In genomic region chr15:45549831-45550230, GRCh38 we compare ENCODE assay signal across 16 cellular contexts. TPM values are rescaled to one million over a fixed set of nuclear protein-coding genes. Genes with fewer than 3 reads are reported as not detected.
A peak's percentile ranks its signal among the peaks of the same experiment; 100 is the strongest.
DNase-seq lines count a peak whose midpoint lies in the region; ATAC-seq and TF ChIP-seq lines count a peak whose summit lies in the region.
"Had no signal": no experiment of that assay in that cellular context is flagged by ENCODE, and none has a peak within 500 bp of the region (broad histone marks: within the 10 kb centered on the region; RNA-seq: fewer than 3 reads in every experiment).

No MANE protein-coding gene starts in this region.

- no peaks in the 10 kb centered on the region for H3K79me2 ChIP-seq in fibroblast of lung (ENCODE audit: control insufficient read depth, insufficient read depth, low read length)

- DNase-seq in GM04503 (ENCODE audit: low read depth): peak; percentile 59
- DNase-seq in RWPE2 (ENCODE audit: low spot score): no peak
- DNase-seq in fibroblast of lung (ENCODE audit: low read depth in 2 of 2): peak; percentile 39 to 56
- no peak for DNase-seq in NCI-H187 treated with DMSO at 0.1 percent for 48 hours (lab: John Stamatoyannopoulos, UW)
- DNase-seq in NCI-H2081 (lab: John Stamatoyannopoulos, UW): no peak
- DNase-seq: activated B cell treated with CpG ODN at 0.5 μM for 24 hours, DMS53, esophagus squamous epithelium, NCI-H1436 treated with DMSO at 0.1 percent for 48 hours, NCI-H345, SHP77 treated with DMSO at 0.1 percent for 48 hours, T-helper 2 cell had no signal

- no peak overlapping the region for H3K4me3 ChIP-seq in RWPE2 (ENCODE audit: severe bottlenecking)
- H3K4me3 ChIP-seq in fibroblast of lung (replicated peaks in 1 of 4; ENCODE audit: control extremely low read depth in 1 of 4, insufficient read depth in 1 of 4, low read depth in 3 of 4, low read length in 4 of 4): no peak overlapping the region
- H3K4me3 ChIP-seq in skeletal muscle satellite cell (ENCODE audit: low read length): no peak overlapping the region
- H3K4me3 ChIP-seq: esophagus squamous epithelium, skin epidermis had no signal

- H3K27me3 ChIP-seq in RWPE2 (ENCODE audit: insufficient read depth, poor library complexity, severe bottlenecking) (no peaks in the 10 kb centered on the region), fibroblast of lung (ENCODE audit: control insufficient read depth, insufficient read depth, low read length) (no peaks in the 10 kb centered on the region), skeletal muscle satellite cell (ENCODE audit: control insufficient read depth, insufficient read depth, low read length) (no peaks in the 10 kb centered on the region)
- H3K27me3 ChIP-seq: esophagus squamous epithelium had no signal

- H3K4me1 ChIP-seq in RWPE2 (ENCODE audit: insufficient read depth, poor library complexity, severe bottlenecking) (peaks cover 12% of the 10 kb centered on the region), fibroblast of lung (ENCODE audit: control insufficient read depth, extremely low read depth, insufficient read depth, low read length) (no peaks in the 10 kb centered on the region), skeletal muscle satellite cell (ENCODE audit: control insufficient read depth, insufficient read depth, low read length) (peaks cover 13% of the 10 kb centered on the region)
- H3K4me1 ChIP-seq: esophagus squamous epithelium had no signal

- H4K20me1 ChIP-seq in fibroblast of lung (ENCODE audit: control insufficient read depth, extremely low read depth, insufficient read depth, low read length): no peaks in the 10 kb centered on the region

- H3K4me2 ChIP-seq in fibroblast of lung (ENCODE audit: extremely low read depth, insufficient read depth, low read length) (no peak overlapping the region), skeletal muscle satellite cell (ENCODE audit: low read length) (peak overlapping the region; percentile 40)

- H3K36me3 ChIP-seq in RWPE2 (ENCODE audit: low read depth) (no peaks in the 10 kb centered on the region), fibroblast of lung (ENCODE audit: control insufficient read depth, insufficient read depth, low read length) (no peaks in the 10 kb centered on the region), skeletal muscle satellite cell (ENCODE audit: insufficient read depth, low read length) (no peaks in the 10 kb centered on the region)
- H3K36me3 ChIP-seq: esophagus squamous epithelium had no signal

- H3K9ac ChIP-seq in fibroblast of lung (ENCODE audit: insufficient read depth, low read length) (no peak overlapping the region), skeletal muscle satellite cell (ENCODE audit: low read depth, low read length) (peak overlapping the region; percentile 9)

- H3K27ac ChIP-seq in RWPE2 (ENCODE audit: poor library complexity, severe bottlenecking) (peak overlapping the region; percentile 51), fibroblast of lung (ENCODE audit: insufficient read depth, low read length) (no peak overlapping the region)
- H3K27ac ChIP-seq: esophagus squamous epithelium had no signal

- H3K9me3 ChIP-seq in RWPE2 (ENCODE audit: severe bottlenecking): no peaks in the 10 kb centered on the region
- no peaks in the 10 kb centered on the region for H3K9me3 ChIP-seq in fibroblast of lung (ENCODE audit: control insufficient read depth, insufficient read depth, low read depth, low read length)
- no peaks in the 10 kb centered on the region for H3K9me3 ChIP-seq in skeletal muscle satellite cell (replicated peaks; ENCODE audit: low read length)
- H3K9me3 ChIP-seq: esophagus squamous epithelium had no signal

- TF ChIP-seq CTCF in RWPE2 (IDR thresholded peaks at IDR 0.05; ENCODE audit: poor library complexity, severe bottlenecking) (no peak), fibroblast of lung (conservative IDR thresholded peaks at IDR 0.05 in 1 of 2, IDR thresholded peaks at IDR 0.05 in 1 of 2; ENCODE audit: low read depth in 1 of 2, low read length in 2 of 2) (no peak)

- ATAC-seq in RWPE2 (ENCODE audit: low read depth) (peak; percentile 87), HG03354 (IDR thresholded peaks at IDR 0.05; ENCODE audit: poor library complexity, severe bottlenecking, unreplicated experiment) (no peak), HG03342 (IDR thresholded peaks at IDR 0.05; ENCODE audit: unreplicated experiment) (no peak)

- no peak overlapping the region for H2AFZ ChIP-seq in fibroblast of lung (ENCODE audit: low read length)

RNA-seq across cellular contexts. Expression of gene SLC30A4, which starts 27.3 kb away (rescaled TPM):
- 9.8 and 12.2 TPM in 2 replicates for total RNA-seq in fibroblast of lung
- 5.5 and 6.7 TPM in 2 replicates for polyA plus RNA-seq in fibroblast of lung
- 4.0 and 4.7 TPM in 2 replicates for polyA plus RNA-seq in fibroblast of lung (2012)
- polyA minus RNA-seq in fibroblast of lung (ENCODE audit: low replicate concordance): 5.6 and 6.0 TPM in 2 replicates
- total RNA-seq in skeletal muscle satellite cell (2012; rRNA removed): 4.3 and 5.5 TPM in 2 replicates

RNA-seq across cellular contexts. Expression of gene BLOC1S6, which starts 37.3 kb away (rescaled TPM):
- 84.6 and 91.9 TPM in 2 replicates for total RNA-seq in fibroblast of lung
- 34.2 and 38.3 TPM in 2 replicates for polyA plus RNA-seq in fibroblast of lung
- polyA plus RNA-seq in fibroblast of lung (2012): 44.9 and 50.2 TPM in 2 replicates
- 3.1 and 4.6 TPM in 2 replicates for polyA minus RNA-seq in fibroblast of lung (ENCODE audit: low replicate concordance)
- 63.6 and 64.7 TPM in 2 replicates for total RNA-seq in skeletal muscle satellite cell (2012; rRNA removed)

Comparison
In these comparisons a context has a peak if more than half of its experiments do, and no peak if none do; other contexts are left out.
1. DNase-seq: peak in GM04503 (single experiment) and fibroblast of lung (2 of 2); none in RWPE2 (single experiment), NCI-H187 treated with DMSO at 0.1 percent for 48 hours (single experiment) and NCI-H2081 (0 of 2).